13 cellular contexts compared by ENCODE assay signal in genomic region chr7:40833541-40834234, GRCh38.
A peak's percentile ranks its signal among the peaks of the same experiment; 100 is the strongest.
DNase-seq lines count a peak whose midpoint lies in the region; ATAC-seq, FAIRE-seq and TF ChIP-seq lines count a peak whose summit lies in the region.
"Had no signal": no experiment of that assay in that cellular context is flagged by ENCODE, and none has a peak within 500 bp of the region (broad histone marks: within the 10 kb centered on the region; RNA-seq: fewer than 3 reads in every experiment).

No MANE protein-coding gene starts in this region.

- CTCF ChIA-PET in GM12878 (lab: Yijun Ruan, JAX) (no interaction called here), A673 (lab: Charles Lee) (no interaction called here)
- CTCF ChIA-PET in activated CD4-positive, alpha-beta memory T cell treated with anti-CD3 and anti-CD28 coated beads for 36 hours (lab: Charles Lee) = no interaction called here

- H3K27me3 ChIP-seq in GM12878 (replicated peaks in 1 of 2; ENCODE audit: control insufficient read depth in 2 of 2, insufficient read depth in 2 of 2, low read length in 1 of 2) = no peaks in the 10 kb centered on the region
- no peaks in the 10 kb centered on the region for H3K27me3 ChIP-seq in A673 (replicated peaks; ENCODE audit: insufficient read depth, low read depth, low read length, poor library complexity)

- no peaks in the 10 kb centered on the region for H3K9me3 ChIP-seq in GM12878 (replicated peaks; ENCODE audit: control insufficient read depth, insufficient read depth, low read length)
- no peaks in the 10 kb centered on the region for H3K9me3 ChIP-seq in A673 (ENCODE audit: low read depth, low read length, poor library complexity, severe bottlenecking)

- no peaks in the 10 kb centered on the region for H3K27me3 Mint-ChIP-seq in activated CD4-positive, alpha-beta memory T cell treated with anti-CD3 and anti-CD28 coated beads for 36 hours
- H3K27me3 Mint-ChIP-seq: activated naive CD8-positive, alpha-beta T cell treated with anti-CD3 and anti-CD28 coated beads, Interleukin-2, amount 50 U/mL, for 24 hours had no signal

- H3K36me3 ChIP-seq in GM12878 (ENCODE audit: control insufficient read depth in 2 of 2, insufficient read depth in 2 of 2, low read length in 1 of 2) = no peaks in the 10 kb centered on the region
- H3K36me3 ChIP-seq in A673 (ENCODE audit: insufficient read depth, low read length, poor library complexity, severe bottlenecking) = no peaks in the 10 kb centered on the region

- TF ChIP-seq CTCF in C4-2B (conservative IDR thresholded peaks at IDR 0.05) = peak; percentile 31
- peak in 1 of 3 experiments; percentile 3; a peak in 1 of 6 replicates for TF ChIP-seq CTCF in GM12878 (IDR thresholded peaks at IDR 0.05 in 2 of 3, conservative IDR thresholded peaks at IDR 0.05 in 1 of 3; ENCODE audit: control insufficient read depth in 2 of 3, extremely low read depth in 1 of 3, insufficient read depth in 1 of 3, low read depth in 3 of 3, low read length in 3 of 3)
- no peak for TF ChIP-seq CTCF in A673 (conservative IDR thresholded peaks at IDR 0.05; ENCODE audit: low read depth, low read length)

- 0% methylated on average over 4 of the region's 4 CpGs for WGBS in GM12878 (ENCODE audit: insufficient coverage, insufficient replicate concordance, low lambda C conversion rate, missing lambda C conversion rate)

- no peak overlapping the region for H3K4me3 Mint-ChIP-seq in activated CD4-positive, alpha-beta memory T cell treated with anti-CD3 and anti-CD28 coated beads for 36 hours
- H3K4me3 Mint-ChIP-seq: activated naive CD8-positive, alpha-beta T cell treated with anti-CD3 and anti-CD28 coated beads, Interleukin-2, amount 50 U/mL, for 24 hours had no signal

- intact Hi-C loops in GM12878 (cut with micrococcal nuclease; ENCODE audit: unreplicated experiment) (loop anchor here (10.0 kb wide), 1 partner anchor 861 kb away; no protein-coding TSS in a partner anchor), left cardiac atrium (cut with DNase I) (no loop called here), A673 (cut with micrococcal nuclease; ENCODE audit: unreplicated experiment) (no loop called here)
- intact Hi-C loops in activated CD4-positive, alpha-beta memory T cell treated with anti-CD3 and anti-CD28 coated beads for 36 hours (cut with micrococcal nuclease) = no loop called here

- SMC1A ChIA-PET in GM12878 (lab: Charles Lee; ENCODE audit: uncharacterized antibody, unreplicated experiment) = interaction anchor here (0.9 kb wide), 1 partner anchor 12 kb away, joined by 3 read pairs; no protein-coding TSS in a partner anchor

- no peak for TF ChIP-seq EP300 in GM12878 (IDR thresholded peaks at IDR 0.05; ENCODE audit: borderline replicate concordance in 1 of 2, control insufficient read depth in 1 of 2, low read depth in 2 of 2, low read length in 2 of 2)

- peaks cover 10% of the 10 kb centered on the region for H3K9me3 Mint-ChIP-seq in activated CD4-positive, alpha-beta memory T cell treated with anti-CD3 and anti-CD28 coated beads for 36 hours

- H3K36me3 Mint-ChIP-seq in activated CD4-positive, alpha-beta memory T cell treated with anti-CD3 and anti-CD28 coated beads for 36 hours = no peaks in the 10 kb centered on the region

- no peak overlapping the region for H3K4me2 ChIP-seq in GM12878 (ENCODE audit: control insufficient read depth, insufficient read depth)

- RAD21 ChIA-PET in GM12878 (lab: Charles Lee; ENCODE audit: unreplicated experiment) = no interaction called here

- H3K27ac ChIP-seq in C4-2B = no peak overlapping the region
- no peak overlapping the region for H3K27ac ChIP-seq in GM12878 (ENCODE audit: control insufficient read depth, insufficient read depth)
- no peak overlapping the region for H3K27ac ChIP-seq in A673 (ENCODE audit: low read depth, low read length, poor library complexity, severe bottlenecking)

- peak; percentile 33 for DNase-seq in MV-4-11 (lab: John Stamatoyannopoulos, UW)
- DNase-seq in GM12878 (ENCODE audit: low read depth, low spot score) = no peak
- DNase-seq in lung microvascular endothelial cell (ENCODE audit: low read depth in 2 of 2) = peak; percentile 6 to 45
- no peak for DNase-seq in activated CD4-positive, alpha-beta memory T cell treated with anti-CD3 and anti-CD28 coated beads for 36 hours
- no peak for DNase-seq in left cardiac atrium
- no peak for DNase-seq in A673 (ENCODE audit: low spot score)
- DNase-seq: activated naive CD8-positive, alpha-beta T cell treated with anti-CD3 and anti-CD28 coated beads, Interleukin-2, amount 50 U/mL, for 24 hours; COR-L47; right cardiac atrium had no signal

- TF ChIP-seq POLR2A in GM12878 (IDR thresholded peaks at IDR 0.05; ENCODE audit: low read depth, low read length) = no peak

- in situ Hi-C loops in GM12878 (cut with MboI) = no loop called here

- POLR2A ChIA-PET in GM12878 (lab: Charles Lee) = no interaction called here
- POLR2A ChIA-PET in activated CD4-positive, alpha-beta memory T cell treated with anti-CD3 and anti-CD28 coated beads for 36 hours (lab: Charles Lee) = no interaction called here
- POLR2A ChIA-PET in A673 (lab: Charles Lee; ENCODE audit: low non-redundant PET) = no interaction called here

- no peak overlapping the region for H3K9ac ChIP-seq in GM12878 (ENCODE audit: control insufficient read depth, insufficient read depth, low read length)

- ATAC-seq in GM12878 (peak; percentile 44; the same call in 1 of the 3 replicates), left cardiac atrium (no peak), GM21723 (IDR thresholded peaks at IDR 0.05; ENCODE audit: unreplicated experiment) (no peak)
- ATAC-seq: activated naive CD8-positive, alpha-beta T cell treated with anti-CD3 and anti-CD28 coated beads, Interleukin-2, amount 50 U/mL, for 24 hours; right cardiac atrium had no signal

- H4K20me1 ChIP-seq in GM12878 (ENCODE audit: control insufficient read depth, insufficient read depth) = no peaks in the 10 kb centered on the region

- TF ChIP-seq RAD21 in GM12878 (IDR thresholded peaks at IDR 0.05; ENCODE audit: insufficient read depth, low read depth, low read length) = 0 out of 2 replicates have a peak, but pooled peaks have one; percentile 14

- H3K4me3 ChIP-seq in GM12878 (no peak overlapping the region), A673 (ENCODE audit: low read depth, low read length, poor library complexity, severe bottlenecking) (no peak overlapping the region)

- BruUV-seq in GM12878 (replicated peaks; lab: Mats Ljungman, UMichigan) (no TSS peak), A673 (replicated peaks; lab: Mats Ljungman, UMichigan) (no TSS peak)

- H3K4me1 ChIP-seq in GM12878 (ENCODE audit: control insufficient read depth, insufficient read depth, low read length) = no peaks in the 10 kb centered on the region
- no peaks in the 10 kb centered on the region for H3K4me1 ChIP-seq in A673 (ENCODE audit: insufficient read depth, low read length, poor library complexity, severe bottlenecking)

- no peak overlapping the region for H2AFZ ChIP-seq in GM12878 (ENCODE audit: control insufficient read depth, low read depth, low read length)

- FAIRE-seq in GM12878 (lab: Jason Lieb, UNC) = no peak
- FAIRE-seq: HTR-8/SVneo, urothelium cell line had no signal

- H3K79me2 ChIP-seq in GM12878 (ENCODE audit: control insufficient read depth, insufficient read depth, low read length) = no peaks in the 10 kb centered on the region

- H3K4me1 Mint-ChIP-seq in activated CD4-positive, alpha-beta memory T cell treated with anti-CD3 and anti-CD28 coated beads for 36 hours (ENCODE audit: low read depth) = no peaks in the 10 kb centered on the region
- H3K4me1 Mint-ChIP-seq: activated naive CD8-positive, alpha-beta T cell treated with anti-CD3 and anti-CD28 coated beads, Interleukin-2, amount 50 U/mL, for 24 hours had no signal

- H3K27ac Mint-ChIP-seq in activated CD4-positive, alpha-beta memory T cell treated with anti-CD3 and anti-CD28 coated beads for 36 hours = no peak overlapping the region
- H3K27ac Mint-ChIP-seq: activated naive CD8-positive, alpha-beta T cell treated with anti-CD3 and anti-CD28 coated beads, Interleukin-2, amount 50 U/mL, for 24 hours had no signal

TF ChIP-seq in GM12878, 131 proteins besides CTCF, POLR2A, EP300 and RAD21:
- peak; percentile 51; the same call in 1 of the 2 replicates for TF ChIP-seq SPI1 (IDR thresholded peaks at IDR 0.05; ENCODE audit: borderline replicate concordance, insufficient read depth, low read depth, low read length)
- no peak for TF ChIP-seq IKZF2 (IDR thresholded peaks at IDR 0.05)
- TF ChIP-seq TCF7 (IDR thresholded peaks at IDR 0.05; ENCODE audit: borderline replicate concordance) = no peak
- TF ChIP-seq SMC3 (IDR thresholded peaks at IDR 0.05; ENCODE audit: borderline replicate concordance, low read length) = peak; percentile 3; the same call in 1 of the 2 replicates

Comparison
In these comparisons a context has a peak if more than half of its experiments do, and no peak if none do; other contexts are left out.
1. DNase-seq: peak in MV-4-11 (single experiment) and lung microvascular endothelial cell (2 of 2); none in GM12878 (single experiment), activated CD4-positive, alpha-beta memory T cell treated with anti-CD3 and anti-CD28 coated beads for 36 hours (single experiment), left cardiac atrium (single experiment) and A673 (single experiment).